ENCODE assay signal across 21 cellular contexts in genomic region chr10:99630991-99631390, GRCh38. TPM values are rescaled to one million over a fixed set of nuclear protein-coding genes. Genes with fewer than 3 reads are reported as not detected.
DNase-seq lines count a peak whose midpoint lies in the region; ATAC-seq and TF ChIP-seq lines count a peak whose summit lies in the region.
"Had no signal": no experiment of that assay in that cellular context is flagged by ENCODE, and none has a peak within 500 bp of the region (broad histone marks: within the 10 kb centered on the region; RNA-seq: fewer than 3 reads in every experiment).

No MANE protein-coding gene starts in this region.

- no peaks in the 10 kb centered on the region for H3K27me3 Mint-ChIP-seq in MCF 10A (ENCODE audit: insufficient read depth, unreplicated experiment)

- peak overlapping the region; percentile 19 for H3K9ac ChIP-seq in mammary epithelial cell (ENCODE audit: insufficient read depth, low read length)
- H3K9ac ChIP-seq in adipocyte (ENCODE audit: low read length), result peak overlapping the region; percentile 62

- H3K9me3 Mint-ChIP-seq in MCF 10A (ENCODE audit: unreplicated experiment), result no peaks in the 10 kb centered on the region
- H3K9me3 Mint-ChIP-seq: activated naive CD8-positive, alpha-beta T cell treated with anti-CD3 and anti-CD28 coated beads, Interleukin-2, amount 10 ng/mL, durations not matched to agents 7 days and 5 days had no signal

- no peaks in the 10 kb centered on the region for H3K27me3 ChIP-seq in mammary epithelial cell (ENCODE audit: insufficient read depth, low read length)
- H3K27me3 ChIP-seq in adipocyte (replicated peaks; ENCODE audit: control insufficient read depth, insufficient read depth, low read length), result no peaks in the 10 kb centered on the region
- peaks cover 0 to 5% of the 10 kb centered on the region in 2 donors for H3K27me3 ChIP-seq in tibial artery
- H3K27me3 ChIP-seq: BE2C, body of pancreas, neutrophil had no signal

- H3K4me1 ChIP-seq in mammary epithelial cell (ENCODE audit: insufficient read depth, low read length) (peaks cover 27% of the 10 kb centered on the region), adipocyte (ENCODE audit: control insufficient read depth, insufficient read depth, low read length) (peaks cover 12% of the 10 kb centered on the region), tibial artery (no peaks in the 10 kb centered on the region)
- H3K4me1 ChIP-seq: BE2C, body of pancreas had no signal

- dilution Hi-C loops in mammary epithelial cell (cut with HindIII; ENCODE audit: low sequenced_read_pairs), result loop anchor here (5.0 kb wide), 2 partner anchors 36 to 71 kb away; no protein-coding TSS in a partner anchor

- no peaks in the 10 kb centered on the region for H3K36me3 ChIP-seq in mammary epithelial cell (ENCODE audit: insufficient read depth, low read length)
- no peaks in the 10 kb centered on the region for H3K36me3 ChIP-seq in adipocyte (ENCODE audit: control insufficient read depth, insufficient read depth, low read length, severe bottlenecking)
- no peaks in the 10 kb centered on the region for H3K36me3 ChIP-seq in tibial artery
- H3K36me3 ChIP-seq: BE2C, esophagus squamous epithelium, neutrophil had no signal

- peaks cover 6% of the 10 kb centered on the region for H3K4me1 Mint-ChIP-seq in MCF 10A (ENCODE audit: insufficient read depth, unreplicated experiment)
- H3K4me1 Mint-ChIP-seq: activated naive CD8-positive, alpha-beta T cell treated with anti-CD3 and anti-CD28 coated beads, Interleukin-2, amount 10 ng/mL, durations not matched to agents 7 days and 5 days had no signal

- H3K79me2 ChIP-seq in mammary epithelial cell (ENCODE audit: insufficient read depth, low read length), result no peaks in the 10 kb centered on the region

- ATAC-seq in HG02973 (IDR thresholded peaks at IDR 0.05; ENCODE audit: unreplicated experiment), result no peak

- H3K27ac ChIP-seq in mammary epithelial cell (ENCODE audit: insufficient read depth, low read depth, low read length), result no peak overlapping the region
- no peak overlapping the region for H3K27ac ChIP-seq in caudate nucleus (ENCODE audit: low read depth, low read length)
- H3K27ac ChIP-seq in tibial artery, result no peak overlapping the region
- H3K27ac ChIP-seq: body of pancreas, neutrophil, skin epidermis, VCaP had no signal

- peak; percentile 45 for DNase-seq in mammary epithelial cell
- no peak for DNase-seq in MCF 10A (ENCODE audit: unreplicated experiment)
- peak; percentile 24 for DNase-seq in adipocyte (ENCODE audit: low read depth)
- peak; percentile 76 for DNase-seq in fibroblast of pulmonary artery (ENCODE audit: low read depth)
- DNase-seq in caudate nucleus (lab: John Stamatoyannopoulos, UW), result no peak
- no peak for DNase-seq in tibial artery
- no peak for DNase-seq in occipital lobe (lab: John Stamatoyannopoulos, UW)
- DNase-seq: activated effector memory CD4-positive, alpha-beta T cell treated with Interleukin-2 at 50 U/mL for 16 hours; activated naive CD8-positive, alpha-beta T cell treated with anti-CD3 and anti-CD28 coated beads, Interleukin-2, amount 10 ng/mL, durations not matched to agents 7 days and 5 days; effector memory CD4-positive, alpha-beta T cell; esophagus squamous epithelium; GOT3; NCI-H1092; NCI-H187; NCI-H2227 treated with DMSO at 0.1 percent for 48 hours had no signal

- H3K9me3 ChIP-seq in mammary epithelial cell (replicated peaks; ENCODE audit: insufficient read depth, low read length), result no peaks in the 10 kb centered on the region
- no peaks in the 10 kb centered on the region for H3K9me3 ChIP-seq in adipocyte (ENCODE audit: control insufficient read depth, low read length)
- no peaks in the 10 kb centered on the region for H3K9me3 ChIP-seq in tibial artery
- H3K9me3 ChIP-seq: BE2C, body of pancreas, esophagus squamous epithelium, neutrophil had no signal

- H2AFZ ChIP-seq in mammary epithelial cell (ENCODE audit: low read depth, low read length), result peak overlapping the region; percentile 42

- H4K20me1 ChIP-seq in mammary epithelial cell (ENCODE audit: insufficient read depth, low read length), result no peaks in the 10 kb centered on the region

- H3K4me3 Mint-ChIP-seq in MCF 10A (ENCODE audit: unreplicated experiment), result no peak overlapping the region
- H3K4me3 Mint-ChIP-seq: activated naive CD8-positive, alpha-beta T cell treated with anti-CD3 and anti-CD28 coated beads, Interleukin-2, amount 10 ng/mL, durations not matched to agents 7 days and 5 days had no signal

- H3K4me3 ChIP-seq in mammary epithelial cell (replicated peaks in 1 of 3; ENCODE audit: insufficient read depth in 1 of 3, low read depth in 2 of 3, low read length in 3 of 3) (no peak overlapping the region), adipocyte (ENCODE audit: low read length) (peak overlapping the region; percentile 32), fibroblast of pulmonary artery (replicated peaks; ENCODE audit: low read depth, low read length) (no peak overlapping the region), tibial artery (no peak overlapping the region)
- H3K4me3 ChIP-seq: body of pancreas, esophagus squamous epithelium, skin epidermis had no signal

- POLR2A ChIA-PET in MCF 10A (lab: Yijun Ruan, JAX), result interaction anchor here (0.7 to 3.6 kb wide), 13 partner anchors 10 to 200 kb away, joined by 3 to 51 read pairs (median 5); partner anchors contain the start of genes COX15, CUTC, ENTPD7 and GOT1

- BruUV-seq in mammary epithelial cell (replicated peaks; lab: Mats Ljungman, UMichigan) (no TSS peak), MCF 10A (replicated peaks; lab: Mats Ljungman, UMichigan) (no TSS peak)

- intact Hi-C loops in mammary epithelial cell (cut with micrococcal nuclease), result loop anchor here (1.0 kb wide), 3 partner anchors 25 to 80 kb away; no protein-coding TSS in a partner anchor
- intact Hi-C loops in MCF 10A (cut with micrococcal nuclease), result loop anchor here (1.0 to 2.0 kb wide), 2 partner anchors 52 to 80 kb away; no protein-coding TSS in a partner anchor
- intact Hi-C loops in tibial artery (cut with DNase I; ENCODE audit: low total_unique reads), result no loop called here

- CTCF ChIA-PET in mammary epithelial cell (lab: Charles Lee; ENCODE audit: low non-redundant PET), result interaction anchor here (0.6 to 0.7 kb wide), 3 partner anchors 8 to 415 kb away, joined by 4 to 6 read pairs (median 6); no protein-coding TSS in a partner anchor
- CTCF ChIA-PET in MCF 10A (lab: Yijun Ruan, JAX), result interaction anchor here (0.5 to 4.8 kb wide), 26 partner anchors 9 to 1913 kb away, joined by 3 to 60 read pairs (median 5); no protein-coding TSS in a partner anchor

- no peak overlapping the region for H3K27ac Mint-ChIP-seq in MCF 10A (ENCODE audit: low read depth, unreplicated experiment)
- H3K27ac Mint-ChIP-seq: activated naive CD8-positive, alpha-beta T cell treated with anti-CD3 and anti-CD28 coated beads, Interleukin-2, amount 10 ng/mL, durations not matched to agents 7 days and 5 days had no signal

- no peaks in the 10 kb centered on the region for H3K36me3 Mint-ChIP-seq in MCF 10A (ENCODE audit: insufficient read depth, unreplicated experiment)
- H3K36me3 Mint-ChIP-seq: activated naive CD8-positive, alpha-beta T cell treated with anti-CD3 and anti-CD28 coated beads, Interleukin-2, amount 10 ng/mL, durations not matched to agents 7 days and 5 days had no signal

- H3K4me2 ChIP-seq in mammary epithelial cell (ENCODE audit: insufficient read depth, low read depth, low read length), result no peak overlapping the region

- no peak for TF ChIP-seq CTCF in mammary epithelial cell (conservative IDR thresholded peaks at IDR 0.05 in 1 of 2, IDR thresholded peaks at IDR 0.05 in 1 of 2; ENCODE audit: extremely low read depth in 1 of 2, insufficient read depth in 1 of 2, low read depth in 1 of 2, low read length in 2 of 2)
- TF ChIP-seq CTCF in MCF 10A (IDR thresholded peaks at IDR 0.05; ENCODE audit: unreplicated experiment), result no peak
- TF ChIP-seq CTCF in fibroblast of pulmonary artery (IDR thresholded peaks at IDR 0.05; ENCODE audit: low read length, missing control alignments), result no peak
- no peak for TF ChIP-seq CTCF in tibial artery (IDR thresholded peaks at IDR 0.05)

- in situ Hi-C loops in mammary epithelial cell (cut with MboI; ENCODE audit: low sequenced_read_pairs in 2 of 2), result no loop called here

RNA-seq across cellular contexts. Expression of gene SLC25A28, which starts 10.8 kb away (rescaled TPM):
- total RNA-seq in mammary epithelial cell (10 to 100 TPM; 16.8 to 40.5 TPM), MCF 10A (2022) (36.9 and 46.3 TPM in 2 replicates), occipital lobe (18.6 TPM)
- 31.9 TPM for polyA plus RNA-seq in mammary epithelial cell
- 15.7 TPM for polyA minus RNA-seq in mammary epithelial cell

RNA-seq across cellular contexts. Expression of gene ENTPD7, which starts 28.3 kb away (rescaled TPM):
- total RNA-seq in mammary epithelial cell (10 to 100 TPM; 23.2 to 47.2 TPM), MCF 10A (2022) (18.3 and 29.0 TPM in 2 replicates), occipital lobe (8.7 TPM)
- polyA plus RNA-seq in mammary epithelial cell, result 18.3 TPM
- 34.5 TPM for polyA minus RNA-seq in mammary epithelial cell

Comparison
In these comparisons a context has a peak if more than half of its experiments do, and no peak if none do; other contexts are left out.
1. DNase-seq: peak in mammary epithelial cell (single experiment), adipocyte (single experiment) and fibroblast of pulmonary artery (single experiment); none in MCF 10A (single experiment), caudate nucleus (0 of 61), tibial artery (0 of 2) and occipital lobe (single experiment).